Comparison of ENCODE assay signal across 11 cellular contexts in the genomic region with DNA sequence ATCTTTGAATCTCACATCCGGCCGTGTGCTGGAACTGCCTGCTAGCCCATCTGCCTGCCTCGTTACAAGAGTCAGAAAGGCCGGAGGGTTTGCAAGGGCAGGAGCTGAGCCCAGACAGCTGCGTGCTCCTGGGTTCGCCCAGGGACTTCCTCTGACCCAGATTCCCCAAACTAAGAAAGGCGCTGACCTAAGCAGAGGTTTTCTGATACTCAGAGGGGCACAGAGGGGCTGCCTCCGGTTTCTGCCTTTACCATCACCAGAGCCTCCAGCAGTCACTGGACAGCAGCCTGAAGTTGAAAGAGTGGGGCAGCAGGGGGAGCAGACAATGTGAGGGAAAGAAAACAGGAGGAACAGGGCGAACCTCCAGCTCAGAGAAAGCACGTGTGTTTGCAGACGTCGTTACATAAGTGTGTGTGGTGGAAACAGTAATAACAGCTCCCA. TPM values are rescaled to one million over a fixed set of nuclear protein-coding genes. Genes with fewer than 3 reads are reported as not detected.
DNase-seq lines count a peak whose midpoint lies in the region; ATAC-seq and TF ChIP-seq lines count a peak whose summit lies in the region.
"Had no signal": no experiment of that assay in that cellular context is flagged by ENCODE, and none has a peak within 500 bp of the region (broad histone marks: within the 10 kb centered on the region; RNA-seq: fewer than 3 reads in every experiment).

No MANE protein-coding gene starts in this region.

- no peak overlapping the region for H3K27ac Mint-ChIP-seq in nephron progenitor cell
- H3K27ac Mint-ChIP-seq: activated naive CD8-positive, alpha-beta T cell had no signal

- peaks cover 15% of the 10 kb centered on the region for H3K4me1 Mint-ChIP-seq in nephron progenitor cell

- ATAC-seq in GM19467 (IDR thresholded peaks at IDR 0.05; ENCODE audit: unreplicated experiment) = no peak
- no peak for ATAC-seq in esophagus mucosa
- ATAC-seq in HG03097 (IDR thresholded peaks at IDR 0.05; ENCODE audit: low FRiP score, unreplicated experiment) = no peak

- H3K36me3 Mint-ChIP-seq in nephron progenitor cell (ENCODE audit: low read depth) = peaks cover 36% of the 10 kb centered on the region
- H3K36me3 Mint-ChIP-seq: activated naive CD8-positive, alpha-beta T cell had no signal

- no peak overlapping the region for H3K4me3 ChIP-seq in fibroblast of villous mesenchyme (ENCODE audit: low read depth, low read length)

- peak; percentile 58 for TF ChIP-seq CTCF in fibroblast of villous mesenchyme (IDR thresholded peaks at IDR 0.05; ENCODE audit: insufficient read depth, low read depth, low read length)
- peak; percentile 17 for TF ChIP-seq CTCF in nephron progenitor cell (IDR thresholded peaks at IDR 0.05)

- H3K9me3 Mint-ChIP-seq in nephron progenitor cell = no peaks in the 10 kb centered on the region

- H3K4me3 Mint-ChIP-seq in nephron progenitor cell = no peak overlapping the region
- H3K4me3 Mint-ChIP-seq: activated naive CD8-positive, alpha-beta T cell had no signal

- DNase-seq in SIG-M5 treated with dmso at 0.1 percent for 504 hours (lab: John Stamatoyannopoulos, UW; ENCODE audit: unreplicated experiment) (peak; percentile 42), SIG-M5 (lab: John Stamatoyannopoulos, UW) (no peak), fibroblast of villous mesenchyme (ENCODE audit: low read depth) (peak; percentile 69), nephron progenitor cell (peak; percentile 34)
- no peak for DNase-seq in activated CD4-positive, CD25-positive, alpha-beta regulatory T cell treated with anti-CD3 and anti-CD28 coated beads, Interleukin-2, amount 50 U/mL, for 72 hours
- DNase-seq: kidney, T1000 had no signal

- H3K27me3 Mint-ChIP-seq in nephron progenitor cell (ENCODE audit: low read depth, poor library complexity) = peaks cover 20% of the 10 kb centered on the region

RNA-seq across cellular contexts. Expression of a gene that starts 33.4 kb away (rescaled TPM):
- 11.9 and 18.1 TPM in 2 replicates for total RNA-seq in fibroblast of villous mesenchyme
- 9.4 TPM for total RNA-seq in esophagus mucosa

Comparison
In these comparisons a context has a peak if more than half of its experiments do, and no peak if none do; other contexts are left out.
1. DNase-seq: peak in SIG-M5 treated with dmso at 0.1 percent for 504 hours (single experiment), fibroblast of villous mesenchyme (single experiment) and nephron progenitor cell (single experiment); none in SIG-M5 (single experiment) and activated CD4-positive, CD25-positive, alpha-beta regulatory T cell treated with anti-CD3 and anti-CD28 coated beads, Interleukin-2, amount 50 U/mL, for 72 hours (single experiment).